ENCODE assay signal across 8 cellular contexts in genomic region chr4:139279723-139280620, GRCh38.
DNase-seq lines count a peak whose midpoint lies in the region; ATAC-seq and TF ChIP-seq lines count a peak whose summit lies in the region.

MGARP (minus strand) TSS chr4:139280225; CDS start chr4:139280158, 67 bp downstream.

- no peak for TF ChIP-seq CTCF in astrocyte of the cerebellum (IDR thresholded peaks at IDR 0.05; ENCODE audit: low read depth, low read length, missing control alignments)

- peak within 1 kb of the TSS; percentile 9 for H3K9ac ChIP-seq in iPS-15b (ENCODE audit: low read depth, low read length)

- H3K4me1 ChIP-seq in iPS-15b (ENCODE audit: control insufficient read depth, insufficient read depth, low read length), result no peaks in the 10 kb centered on the region

- H3K27me3 ChIP-seq in iPS-15b (ENCODE audit: control insufficient read depth, insufficient read depth, low read length), result peaks cover 49% of the 10 kb centered on the region

- H3K36me3 ChIP-seq in iPS-15b (ENCODE audit: control insufficient read depth, insufficient read depth, low read length), result no peaks in the 10 kb centered on the region

- H3K4me3 ChIP-seq in GM08714 (ENCODE audit: low read length) (peak within 1 kb of the TSS; percentile 35; the same call in 1 of the 2 replicates), astrocyte of the cerebellum (ENCODE audit: low read depth, low read length) (peak within 1 kb of the TSS; percentile 48), iPS-15b (ENCODE audit: low read depth, low read length) (peak within 1 kb of the TSS; percentile 64), skeletal muscle cell (ENCODE audit: low read depth, low read length) (peak within 1 kb of the TSS; percentile 57)

- H3K9me3 ChIP-seq in iPS-15b (ENCODE audit: control insufficient read depth, insufficient read depth, low read length), result no peaks in the 10 kb centered on the region

- in situ Hi-C loops in astrocyte of the cerebellum (cut with HindIII; ENCODE audit: low sequenced_read_pairs), result no loop called here

- DNase-seq in NCI-H524 treated with DMSO at 0.1 percent for 48 hours (lab: John Stamatoyannopoulos, UW) (peak; percentile 15), astrocyte of the cerebellum (ENCODE audit: low read depth) (no peak), skeletal muscle cell (ENCODE audit: low read depth) (no peak), RPMI8226 (no peak), GM19240 (ENCODE audit: insufficient read length, low spot score) (no peak)

- ATAC-seq in HG03025 (IDR thresholded peaks at IDR 0.05; ENCODE audit: low FRiP score, unreplicated experiment), result no peak
